Comparison of ENCODE assay signal across 1 cellular context in the genomic region with DNA sequence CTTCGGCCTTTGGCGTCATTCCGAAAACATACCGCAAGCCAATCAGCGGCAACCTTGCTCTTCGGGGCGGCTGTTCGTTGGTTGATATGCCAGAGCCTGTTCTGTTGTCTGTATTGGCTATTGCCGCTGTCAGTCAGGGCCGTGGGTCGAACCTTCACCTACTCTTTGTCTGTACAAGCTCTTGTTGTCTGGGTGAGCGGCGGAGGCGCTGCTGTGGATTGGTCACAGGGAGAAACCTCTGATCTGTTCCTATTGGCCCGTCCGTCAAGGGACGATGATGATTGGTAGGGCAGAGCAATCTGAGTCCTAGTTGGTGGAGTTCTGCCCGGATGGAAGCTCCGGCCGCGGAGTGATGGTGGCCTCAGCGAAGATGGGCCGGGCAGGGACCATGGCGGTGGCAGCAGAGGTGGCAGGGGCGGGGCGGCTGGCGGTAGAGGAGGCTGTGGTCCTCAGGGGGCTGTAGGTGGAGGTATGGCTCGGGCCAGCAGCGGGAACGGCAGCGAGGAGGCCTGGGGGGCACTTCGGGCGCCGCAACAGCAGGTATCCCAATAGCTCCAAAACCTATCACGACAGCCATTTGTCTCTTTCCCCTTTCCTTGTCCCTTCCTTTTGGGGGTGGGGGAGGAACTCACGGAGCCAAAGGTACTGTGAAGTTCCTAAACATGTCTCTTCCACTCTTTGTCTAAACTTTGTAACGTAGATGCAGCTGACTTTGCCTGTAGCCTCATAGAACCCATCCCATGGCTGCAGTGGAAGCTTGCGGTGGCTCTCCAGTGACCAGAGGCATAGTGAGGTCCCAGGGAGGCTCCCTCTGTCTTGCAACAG.
TF ChIP-seq lines count a peak whose summit lies in the region.

Gene WBP1, plus strand, starts transcription at position 307 of the 825 bp plus-strand sequence. Its CDS starts 165 bp downstream, at position 472.

TF ChIP-seq in HepG2, 621 proteins besides CTCF, POLR2A, EP300 and RAD21 (continued from another document and continues in another):
- TF ChIP-seq KDM2A (CRISPR knock-in tag; IDR thresholded peaks at IDR 0.05; ENCODE audit: borderline replicate concordance, low read depth) (peak; percentile 96), GATAD2A (CRISPR knock-in tag; IDR thresholded peaks at IDR 0.05) (0 out of 2 replicates have a peak, but pooled peaks have one; percentile 2), XBP1 (CRISPR knock-in tag; IDR thresholded peaks at IDR 0.05) (no peak), POLR2AphosphoS2 (IDR thresholded peaks at IDR 0.05; ENCODE audit: low read depth, low read length) (no peak), DMTF1 (CRISPR knock-in tag; IDR thresholded peaks at IDR 0.05) (no peak), PRDM10 (CRISPR knock-in tag; IDR thresholded peaks at IDR 0.05; ENCODE audit: low read depth) (no peak), GMEB2 (CRISPR knock-in tag; IDR thresholded peaks at IDR 0.05; ENCODE audit: low read depth) (no peak), RBM22 (optimal IDR thresholded peaks at IDR 0.05; ENCODE audit: low read length) (no peak), ZNF33A (CRISPR knock-in tag; IDR thresholded peaks at IDR 0.05; ENCODE audit: borderline replicate concordance) (no peak), TAF15 (IDR thresholded peaks at IDR 0.05; ENCODE audit: low read depth, low read length, poor library complexity, severe bottlenecking) (no peak), ZC3H4 (CRISPR knock-in tag; IDR thresholded peaks at IDR 0.05; ENCODE audit: borderline replicate concordance) (no peak; the same call in 1 of the 2 replicates), ZNF264 (CRISPR knock-in tag; IDR thresholded peaks at IDR 0.05) (no peak; the same call in 1 of the 2 replicates), ZNF121 (CRISPR knock-in tag; IDR thresholded peaks at IDR 0.05) (no peak), ZNF256 (CRISPR knock-in tag; conservative IDR thresholded peaks at IDR 0.05) (no peak), NFKBIZ (CRISPR knock-in tag; IDR thresholded peaks at IDR 0.05) (no peak), ZNF841 (CRISPR knock-in tag; IDR thresholded peaks at IDR 0.05; ENCODE audit: borderline replicate concordance) (no peak), IKZF1 (IDR thresholded peaks at IDR 0.05) (no peak), TBP (CRISPR knock-in tag; IDR thresholded peaks at IDR 0.05) (no peak), HCFC1 (IDR thresholded peaks at IDR 0.05; ENCODE audit: low read depth, low read length) (no peak; the same call in 1 of the 2 replicates), ZNF496 (CRISPR knock-in tag; IDR thresholded peaks at IDR 0.05; ENCODE audit: insufficient replicate concordance) (no peak), AHR (CRISPR knock-in tag; IDR thresholded peaks at IDR 0.05) (no peak), ZBTB46 (CRISPR knock-in tag; IDR thresholded peaks at IDR 0.05; ENCODE audit: borderline replicate concordance) (no peak), CAMTA2 (CRISPR knock-in tag; IDR thresholded peaks at IDR 0.05; ENCODE audit: borderline replicate concordance) (no peak), NFATC3 (CRISPR knock-in tag; IDR thresholded peaks at IDR 0.05) (no peak), MED8 (CRISPR knock-in tag; IDR thresholded peaks at IDR 0.05; ENCODE audit: insufficient replicate concordance) (no peak), CHCHD3 (CRISPR knock-in tag; IDR thresholded peaks at IDR 0.05) (no peak), NR2F2 (IDR thresholded peaks at IDR 0.05; ENCODE audit: borderline replicate concordance, low read depth) (no peak; the same call in 1 of the 2 replicates), ARID2 (CRISPR knock-in tag; IDR thresholded peaks at IDR 0.05; ENCODE audit: borderline replicate concordance) (peak; percentile 71), ZNF792 (CRISPR knock-in tag; IDR thresholded peaks at IDR 0.05) (no peak), ZNF891 (CRISPR knock-in tag; IDR thresholded peaks at IDR 0.05) (no peak), MIXL1 (CRISPR knock-in tag; IDR thresholded peaks at IDR 0.05) (0 out of 2 replicates have a peak, but pooled peaks have one; percentile 35), RERE (CRISPR knock-in tag; IDR thresholded peaks at IDR 0.05; ENCODE audit: low read depth) (no peak)
- TF ChIP-seq, protein P1, sequence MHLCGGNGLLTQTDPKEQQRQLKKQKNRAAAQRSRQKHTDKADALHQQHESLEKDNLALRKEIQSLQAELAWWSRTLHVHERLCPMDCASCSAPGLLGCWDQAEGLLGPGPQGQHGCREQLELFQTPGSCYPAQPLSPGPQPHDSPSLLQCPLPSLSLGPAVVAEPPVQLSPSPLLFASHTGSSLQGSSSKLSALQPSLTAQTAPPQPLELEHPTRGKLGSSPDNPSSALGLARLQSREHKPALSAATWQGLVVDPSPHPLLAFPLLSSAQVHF (CRISPR knock-in tag; IDR thresholded peaks at IDR 0.05): no peak
- TF ChIP-seq, protein P2, sequence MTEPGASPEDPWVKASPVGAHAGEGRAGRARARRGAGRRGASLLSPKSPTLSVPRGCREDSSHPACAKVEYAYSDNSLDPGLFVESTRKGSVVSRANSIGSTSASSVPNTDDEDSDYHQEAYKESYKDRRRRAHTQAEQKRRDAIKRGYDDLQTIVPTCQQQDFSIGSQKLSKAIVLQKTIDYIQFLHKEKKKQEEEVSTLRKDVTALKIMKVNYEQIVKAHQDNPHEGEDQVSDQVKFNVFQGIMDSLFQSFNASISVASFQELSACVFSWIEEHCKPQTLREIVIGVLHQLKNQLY (CRISPR knock-in tag; IDR thresholded peaks at IDR 0.05): no peak
- TF ChIP-seq, protein P3, sequence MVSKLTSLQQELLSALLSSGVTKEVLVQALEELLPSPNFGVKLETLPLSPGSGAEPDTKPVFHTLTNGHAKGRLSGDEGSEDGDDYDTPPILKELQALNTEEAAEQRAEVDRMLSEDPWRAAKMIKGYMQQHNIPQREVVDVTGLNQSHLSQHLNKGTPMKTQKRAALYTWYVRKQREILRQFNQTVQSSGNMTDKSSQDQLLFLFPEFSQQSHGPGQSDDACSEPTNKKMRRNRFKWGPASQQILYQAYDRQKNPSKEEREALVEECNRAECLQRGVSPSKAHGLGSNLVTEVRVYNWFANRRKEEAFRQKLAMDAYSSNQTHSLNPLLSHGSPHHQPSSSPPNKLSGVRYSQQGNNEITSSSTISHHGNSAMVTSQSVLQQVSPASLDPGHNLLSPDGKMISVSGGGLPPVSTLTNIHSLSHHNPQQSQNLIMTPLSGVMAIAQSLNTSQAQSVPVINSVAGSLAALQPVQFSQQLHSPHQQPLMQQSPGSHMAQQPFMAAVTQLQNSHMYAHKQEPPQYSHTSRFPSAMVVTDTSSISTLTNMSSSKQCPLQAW (CRISPR knock-in tag; IDR thresholded peaks at IDR 0.05): peak; percentile 13; the same call in 1 of the 2 replicates
- TF ChIP-seq, protein P4, sequence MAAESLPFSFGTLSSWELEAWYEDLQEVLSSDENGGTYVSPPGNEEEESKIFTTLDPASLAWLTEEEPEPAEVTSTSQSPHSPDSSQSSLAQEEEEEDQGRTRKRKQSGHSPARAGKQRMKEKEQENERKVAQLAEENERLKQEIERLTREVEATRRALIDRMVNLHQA (CRISPR knock-in tag; IDR thresholded peaks at IDR 0.05): no peak
